14 cellular contexts compared by ENCODE assay signal in genomic region chr17:41970901-41971331, GRCh38. TPM values are rescaled to one million over a fixed set of nuclear protein-coding genes. Genes with fewer than 3 reads are reported as not detected.
DNase-seq lines count a peak whose midpoint lies in the region; ATAC-seq, FAIRE-seq and TF ChIP-seq lines count a peak whose summit lies in the region.
"Had no signal": no experiment of that assay in that cellular context is flagged by ENCODE, and none has a peak within 500 bp of the region (broad histone marks: within the 10 kb centered on the region; RNA-seq: fewer than 3 reads in every experiment).

No MANE protein-coding gene starts in this region.

- H3K9me3 Mint-ChIP-seq in immature natural killer cell: peaks cover 0 to 2% (median 0%) of the 10 kb centered on the region in 6 donors

- no peak overlapping the region for H3K27ac ChIP-seq in HepG2 (ENCODE audit: extremely low read length, insufficient read depth, low read length)
- H3K27ac ChIP-seq in right lobe of liver: no peak overlapping the region
- no peak overlapping the region for H3K27ac ChIP-seq in hepatocyte
- H3K27ac ChIP-seq: ascending aorta, tibial artery had no signal

- TF ChIP-seq POLR2A in HepG2 (IDR thresholded peaks at IDR 0.05; ENCODE audit: insufficient read depth in 1 of 2, low read depth in 2 of 2, low read length in 2 of 2) (peak; percentile 43 to 49; a peak in 3 of 4 replicates), right lobe of liver (IDR thresholded peaks at IDR 0.05) (no peak)

- H3K9ac ChIP-seq in HepG2 (ENCODE audit: insufficient read depth, low read depth, low read length): no peak overlapping the region

- H3K27ac Mint-ChIP-seq in immature natural killer cell: peak overlapping the region in 4 of 6 donors; percentile 2 to 63 (median 36)

- intact Hi-C loops in HepG2 (cut with micrococcal nuclease; ENCODE audit: unreplicated experiment) (no loop called here), right lobe of liver (cut with DNase I) (no loop called here)

- H3K4me3 Mint-ChIP-seq in immature natural killer cell: peak overlapping the region in 1 of 5 donors; percentile 9

- in situ Hi-C loops in HepG2 (cut with HindIII; ENCODE audit: extremely low pct_ligation_motif_present, low pct_unique_long_range_greater_than_20kb): no loop called here

- TF ChIP-seq EP300 in HepG2 (IDR thresholded peaks at IDR 0.05; ENCODE audit: low read depth in 2 of 2, low read length in 2 of 2) (no peak), HepG2 (CRISPR knock-in tag; IDR thresholded peaks at IDR 0.05; ENCODE audit: borderline replicate concordance) (no peak)

- H3K36me3 Mint-ChIP-seq in immature natural killer cell: peaks cover 0 to 10% (median 5%) of the 10 kb centered on the region in 3 donors

- CTCF ChIA-PET in HepG2 (lab: Yijun Ruan, JAX; ENCODE audit: low intra/inter-chr PET ratio, low total read pairs): no interaction called here

- FAIRE-seq in HepG2 (lab: Jason Lieb, UNC) (no peak), urothelium cell line (lab: Jason Lieb, UNC) (peak; percentile 71)

- peaks cover 35 to 67% of the 10 kb centered on the region in 2 experiments for H3K36me3 ChIP-seq in HepG2 (replicated peaks in 1 of 2; ENCODE audit: control insufficient read depth in 1 of 2, insufficient read depth in 2 of 2, low read length in 2 of 2)
- H3K36me3 ChIP-seq in right lobe of liver: peaks cover 0 to 36% (median 8%) of the 10 kb centered on the region in 4 donors
- H3K36me3 ChIP-seq in hepatocyte (replicated peaks; ENCODE audit: insufficient read depth, low read depth): no peaks in the 10 kb centered on the region

- H3K4me1 Mint-ChIP-seq in immature natural killer cell: peaks cover 43 to 55% of the 10 kb centered on the region in 2 donors

- H2AFZ ChIP-seq in HepG2 (ENCODE audit: low read length): no peak overlapping the region
- H2AFZ ChIP-seq in hepatocyte: no peak overlapping the region

- H4K20me1 ChIP-seq in HepG2 (ENCODE audit: insufficient read depth, low read length) (peaks cover 12% of the 10 kb centered on the region; the same call in 1 of the 2 replicates), hepatocyte (ENCODE audit: insufficient read depth, poor library complexity, severe bottlenecking) (peaks cover 8% of the 10 kb centered on the region)

- POLR2A ChIA-PET in HepG2 (lab: Yijun Ruan, JAX): interaction anchor here (1.0 to 2.5 kb wide), 2 partner anchors 10 to 11 kb away, joined by 3 to 14 read pairs; no protein-coding TSS in a partner anchor

- no peak for TF ChIP-seq RAD21 in HepG2 (CRISPR knock-in tag; IDR thresholded peaks at IDR 0.05)

- peaks cover 47% of the 10 kb centered on the region for H3K4me1 ChIP-seq in HepG2 (ENCODE audit: insufficient read depth, low read length)
- peaks cover 0 to 31% (median 13%) of the 10 kb centered on the region in 4 donors for H3K4me1 ChIP-seq in right lobe of liver
- peaks cover 12% of the 10 kb centered on the region for H3K4me1 ChIP-seq in hepatocyte (ENCODE audit: insufficient read depth)

- no peaks in the 10 kb centered on the region for H3K9me2 ChIP-seq in hepatocyte (replicated peaks; ENCODE audit: insufficient read depth)

- WGBS in HepG2 (ENCODE audit: low lambda C conversion rate): 88% methylated on average over 4 of the region's 5 CpGs
- WGBS in right lobe of liver (ENCODE audit: insufficient coverage, low coverage, low lambda C conversion rate, missing lambda C conversion rate): 82% methylated on average over 2 of the region's 5 CpGs
- 90% methylated on average over 5 of the region's 5 CpGs for WGBS in hepatocyte (ENCODE audit: low lambda C conversion rate, missing lambda C conversion rate)

- peaks cover 3 to 18% (median 6%) of the 10 kb centered on the region in 3 donors for H3K27me3 Mint-ChIP-seq in immature natural killer cell (ENCODE audit: low read depth in 3 of 3)

- peak overlapping the region; percentile 33 for H3K4me2 ChIP-seq in HepG2 (ENCODE audit: low read depth, low read length)
- H3K4me2 ChIP-seq in hepatocyte: no peak overlapping the region

- H3K9me3 ChIP-seq in HepG2 (ENCODE audit: low read length): no peaks in the 10 kb centered on the region
- H3K9me3 ChIP-seq in right lobe of liver: no peaks in the 10 kb centered on the region
- no peaks in the 10 kb centered on the region for H3K9me3 ChIP-seq in hepatocyte (ENCODE audit: low read depth)
- H3K9me3 ChIP-seq: ascending aorta, Peyer's patch, tibial artery had no signal

- no peak overlapping the region for H3K4me3 ChIP-seq in HepG2 (replicated peaks in 1 of 3; ENCODE audit: insufficient read depth in 1 of 3, low read depth in 2 of 3, low read length in 3 of 3)
- H3K4me3 ChIP-seq in right lobe of liver: no peak overlapping the region
- H3K4me3 ChIP-seq in hepatocyte: no peak overlapping the region
- H3K4me3 ChIP-seq: ascending aorta, Peyer's patch, tibial artery had no signal

- DNase-seq in HepG2 (ENCODE audit: low spot score) (no peak), right lobe of liver (no peak), immature natural killer cell (no peak), urothelium cell line (ENCODE audit: low spot score) (no peak), hepatocyte (ENCODE audit: low spot score) (no peak)
- DNase-seq: hypothalamus, NCI-H1092, NCI-H345, Peyer's patch, retina, T-helper 2 cell had no signal

- BruUV-seq in HepG2 (replicated peaks; lab: Mats Ljungman, UMichigan): no TSS peak

- H3K79me2 ChIP-seq in HepG2 (ENCODE audit: insufficient read depth, low read length): peaks cover 40% of the 10 kb centered on the region
- peaks cover 52% of the 10 kb centered on the region for H3K79me2 ChIP-seq in hepatocyte

- H3K27me3 ChIP-seq in HepG2 (ENCODE audit: control insufficient read depth in 1 of 2, insufficient read depth in 2 of 2, low read length in 2 of 2): no peaks in the 10 kb centered on the region; a peak in 1 of 5 replicates
- H3K27me3 ChIP-seq in right lobe of liver: no peaks in the 10 kb centered on the region
- H3K27me3 ChIP-seq in hepatocyte: no peaks in the 10 kb centered on the region
- H3K27me3 ChIP-seq: ascending aorta, Peyer's patch, tibial artery had no signal

- TF ChIP-seq CTCF in HepG2 (CRISPR knock-in tag; IDR thresholded peaks at IDR 0.05) (no peak), right lobe of liver (IDR thresholded peaks at IDR 0.05) (no peak), hepatocyte (IDR thresholded peaks at IDR 0.05; ENCODE audit: poor library complexity) (no peak)

- ATAC-seq in HepG2 (no peak), right lobe of liver (no peak), GM19467 (IDR thresholded peaks at IDR 0.05; ENCODE audit: unreplicated experiment) (no peak)

RNA-seq across cellular contexts. Expression of gene CNP, which starts 4.3 kb away (rescaled TPM):
- total RNA-seq in HepG2 (2016; rRNA removed; fragmentation: Illumina TruSeq; extraction: Trizol) (161 and 170 TPM in 2 replicates), right lobe of liver (10 to 100 TPM; 30.1 to 42.7 (median 33.0) TPM), hepatocyte (59.8 and 61.4 TPM in 2 replicates)
- total RNA-seq in HepG2 (2016; cell fraction: cytosol; rRNA removed; fragmentation: Illumina TruSeq; extraction: Trizol; ENCODE audit: low read depth): 13.1 and 14.4 TPM in 2 replicates
- 142 and 170 TPM in 2 replicates for total RNA-seq in HepG2 (2016; cell fraction: insoluble cytoplasmic fraction; rRNA removed; fragmentation: Illumina TruSeq; extraction: Trizol)
- total RNA-seq in HepG2 (2016; cell fraction: membrane; rRNA removed; fragmentation: Illumina TruSeq; extraction: Trizol): 61.3 and 66.7 TPM in 2 replicates
- 95.4 and 98.2 TPM in 2 replicates for total RNA-seq in HepG2 (2016; cell fraction: nucleus; rRNA removed; fragmentation: Illumina TruSeq; extraction: Trizol)
- polyA plus RNA-seq in HepG2 (2011; rRNA removed) (97.2 and 105 TPM in 2 replicates), immature natural killer cell (10 to 100 TPM; 22.8 to 56.3 (median 44.1) TPM), hepatocyte (77.7 and 97.0 TPM in 2 replicates)
- 67.5 and 85.5 TPM in 2 replicates for polyA plus RNA-seq in HepG2 (2011; cell fraction: cytosol; rRNA removed)
- polyA plus RNA-seq in HepG2 (2011; cell fraction: nucleus; rRNA removed): 104 and 124 TPM in 2 replicates
- 42.6 and 44.3 TPM in 2 replicates for polyA plus RNA-seq in HepG2 (2012)
- 18.7 and 20.0 TPM in 2 replicates for polyA plus RNA-seq in HepG2 (2016; cell fraction: cytosol; fragmentation: Illumina TruSeq; extraction: Trizol; ENCODE audit: low read depth)
- 172 and 192 TPM in 2 replicates for polyA plus RNA-seq in HepG2 (2016; cell fraction: insoluble cytoplasmic fraction; fragmentation: Illumina TruSeq; extraction: Trizol; ENCODE audit: low read depth)
- 49.0 TPM in 2 replicates for polyA plus RNA-seq in HepG2 (2016; cell fraction: membrane; fragmentation: Illumina TruSeq; extraction: Trizol; ENCODE audit: low read depth)
- polyA plus RNA-seq in HepG2 (2016; cell fraction: nucleus; fragmentation: Illumina TruSeq; extraction: Trizol; ENCODE audit: insufficient read depth, low read depth): 178 and 180 TPM in 2 replicates
- polyA minus RNA-seq in HepG2 (2011; rRNA and poly(A)+ RNA removed; ENCODE audit: low replicate concordance): 256 and 859 TPM in 2 replicates
- polyA minus RNA-seq in HepG2 (2011; cell fraction: cytosol; rRNA and poly(A)+ RNA removed): 126 and 130 TPM in 2 replicates
- polyA minus RNA-seq in HepG2 (2011; cell fraction: nucleus; rRNA and poly(A)+ RNA removed): 93.4 and 142 TPM in 2 replicates

RNA-seq across cellular contexts. Expression of gene ODAD4, which starts 40.5 kb away (rescaled TPM):
- total RNA-seq in HepG2 (2016; rRNA removed; fragmentation: Illumina TruSeq; extraction: Trizol) (0.53 and 0.60 TPM in 2 replicates), right lobe of liver (under 1 TPM in 3 of 6 experiments, not detected in 3; 0.12 to 0.13 (median 0.12) TPM), hepatocyte (0.52 and 0.53 TPM in 2 replicates)
- 0.18 TPM in 1 of 2 replicates, not detected in the other for total RNA-seq in HepG2 (2016; cell fraction: cytosol; rRNA removed; fragmentation: Illumina TruSeq; extraction: Trizol; ENCODE audit: low read depth)
- total RNA-seq in HepG2 (2016; cell fraction: insoluble cytoplasmic fraction; rRNA removed; fragmentation: Illumina TruSeq; extraction: Trizol): 0.41 and 0.92 TPM in 2 replicates
- total RNA-seq in HepG2 (2016; cell fraction: membrane; rRNA removed; fragmentation: Illumina TruSeq; extraction: Trizol): 0.09 and 0.28 TPM in 2 replicates
- total RNA-seq in HepG2 (2016; cell fraction: nucleus; rRNA removed; fragmentation: Illumina TruSeq; extraction: Trizol): 0.37 and 1.4 TPM in 2 replicates
- polyA plus RNA-seq in HepG2 (2011; rRNA removed) (0.48 and 0.73 TPM in 2 replicates), immature natural killer cell (under 1 TPM in 2 of 3 donors, not detected in 1; 0.15 to 0.38 TPM), hepatocyte (0.75 and 0.76 TPM in 2 replicates)
- polyA plus RNA-seq in HepG2 (2011; cell fraction: cytosol; rRNA removed): 0.15 and 0.35 TPM in 2 replicates
- 0.88 and 1.5 TPM in 2 replicates for polyA plus RNA-seq in HepG2 (2011; cell fraction: nucleus; rRNA removed)
- 0.57 and 0.59 TPM in 2 replicates for polyA plus RNA-seq in HepG2 (2012)
- polyA plus RNA-seq in HepG2 (2016; cell fraction: cytosol; fragmentation: Illumina TruSeq; extraction: Trizol; ENCODE audit: low read depth): 0.10 TPM in 1 of 2 replicates, not detected in the other
- 0.72 and 1.5 TPM in 2 replicates for polyA plus RNA-seq in HepG2 (2016; cell fraction: insoluble cytoplasmic fraction; fragmentation: Illumina TruSeq; extraction: Trizol; ENCODE audit: low read depth)
- 0.08 TPM in 1 of 2 replicates, not detected in the other for polyA plus RNA-seq in HepG2 (2016; cell fraction: membrane; fragmentation: Illumina TruSeq; extraction: Trizol; ENCODE audit: low read depth)
- polyA plus RNA-seq in HepG2 (2016; cell fraction: nucleus; fragmentation: Illumina TruSeq; extraction: Trizol; ENCODE audit: insufficient read depth, low read depth): 0.74 and 1.3 TPM in 2 replicates
- 0.48 TPM in 1 of 2 replicates, not detected in the other for polyA minus RNA-seq in HepG2 (2011; rRNA and poly(A)+ RNA removed; ENCODE audit: low replicate concordance)
- not detected in 2 replicates for polyA minus RNA-seq in HepG2 (2011; cell fraction: cytosol; rRNA and poly(A)+ RNA removed)
- 1.3 and 4.0 TPM in 2 replicates for polyA minus RNA-seq in HepG2 (2011; cell fraction: nucleus; rRNA and poly(A)+ RNA removed)
- total RNA-seq: ascending aorta had no signal

RNA-seq across cellular contexts. Expression of gene DNAJC7, which starts 46.3 kb away (rescaled TPM):
- total RNA-seq in HepG2 (2016; rRNA removed; fragmentation: Illumina TruSeq; extraction: Trizol) (132 and 179 TPM in 2 replicates), right lobe of liver (10 to 100 TPM; 32.7 to 40.3 (median 35.2) TPM), hepatocyte (73.6 and 86.3 TPM in 2 replicates)
- 46.7 and 51.0 TPM in 2 replicates for total RNA-seq in HepG2 (2016; cell fraction: cytosol; rRNA removed; fragmentation: Illumina TruSeq; extraction: Trizol; ENCODE audit: low read depth)
- 140 and 190 TPM in 2 replicates for total RNA-seq in HepG2 (2016; cell fraction: insoluble cytoplasmic fraction; rRNA removed; fragmentation: Illumina TruSeq; extraction: Trizol)
- 65.8 and 75.9 TPM in 2 replicates for total RNA-seq in HepG2 (2016; cell fraction: membrane; rRNA removed; fragmentation: Illumina TruSeq; extraction: Trizol)
- total RNA-seq in HepG2 (2016; cell fraction: nucleus; rRNA removed; fragmentation: Illumina TruSeq; extraction: Trizol): 79.3 and 85.4 TPM in 2 replicates
- polyA plus RNA-seq in HepG2 (2011; rRNA removed) (47.7 and 54.7 TPM in 2 replicates), immature natural killer cell (10 to 100 TPM; 54.1 to 94.0 (median 55.8) TPM), hepatocyte (50.1 and 61.7 TPM in 2 replicates)
- 23.0 and 30.1 TPM in 2 replicates for polyA plus RNA-seq in HepG2 (2011; cell fraction: cytosol; rRNA removed)
- polyA plus RNA-seq in HepG2 (2011; cell fraction: nucleus; rRNA removed): 24.7 and 29.9 TPM in 2 replicates
- 75.2 and 76.1 TPM in 2 replicates for polyA plus RNA-seq in HepG2 (2012)
- polyA plus RNA-seq in HepG2 (2016; cell fraction: cytosol; fragmentation: Illumina TruSeq; extraction: Trizol; ENCODE audit: low read depth): 45.0 and 48.2 TPM in 2 replicates
- polyA plus RNA-seq in HepG2 (2016; cell fraction: insoluble cytoplasmic fraction; fragmentation: Illumina TruSeq; extraction: Trizol; ENCODE audit: low read depth): 221 and 228 TPM in 2 replicates
- polyA plus RNA-seq in HepG2 (2016; cell fraction: membrane; fragmentation: Illumina TruSeq; extraction: Trizol; ENCODE audit: low read depth): 64.6 and 70.7 TPM in 2 replicates
- polyA plus RNA-seq in HepG2 (2016; cell fraction: nucleus; fragmentation: Illumina TruSeq; extraction: Trizol; ENCODE audit: insufficient read depth, low read depth): 97.9 and 98.9 TPM in 2 replicates
- polyA minus RNA-seq in HepG2 (2011; rRNA and poly(A)+ RNA removed; ENCODE audit: low replicate concordance): 61.1 and 62.3 TPM in 2 replicates
- polyA minus RNA-seq in HepG2 (2011; cell fraction: cytosol; rRNA and poly(A)+ RNA removed): 44.7 and 52.7 TPM in 2 replicates
- 116 and 129 TPM in 2 replicates for polyA minus RNA-seq in HepG2 (2011; cell fraction: nucleus; rRNA and poly(A)+ RNA removed)

RNA-seq across cellular contexts. Expression of gene NKIRAS2, which starts 49.0 kb away (rescaled TPM):
- total RNA-seq in HepG2 (2016; rRNA removed; fragmentation: Illumina TruSeq; extraction: Trizol): 26.8 and 27.9 TPM in 2 replicates
- total RNA-seq in HepG2 (2016; cell fraction: cytosol; rRNA removed; fragmentation: Illumina TruSeq; extraction: Trizol; ENCODE audit: low read depth): 17.3 and 18.4 TPM in 2 replicates
- 21.1 and 25.4 TPM in 2 replicates for total RNA-seq in HepG2 (2016; cell fraction: insoluble cytoplasmic fraction; rRNA removed; fragmentation: Illumina TruSeq; extraction: Trizol)
- total RNA-seq in HepG2 (2016; cell fraction: membrane; rRNA removed; fragmentation: Illumina TruSeq; extraction: Trizol): 36.4 and 39.9 TPM in 2 replicates
- 13.2 and 14.4 TPM in 2 replicates for total RNA-seq in HepG2 (2016; cell fraction: nucleus; rRNA removed; fragmentation: Illumina TruSeq; extraction: Trizol)
- polyA plus RNA-seq in HepG2 (2011; rRNA removed): 42.0 and 48.5 TPM in 2 replicates
- polyA plus RNA-seq in HepG2 (2011; cell fraction: cytosol; rRNA removed): 38.1 and 38.8 TPM in 2 replicates
- 36.5 and 41.2 TPM in 2 replicates for polyA plus RNA-seq in HepG2 (2011; cell fraction: nucleus; rRNA removed)
- 23.6 and 24.0 TPM in 2 replicates for polyA plus RNA-seq in HepG2 (2012)
- 15.6 and 18.2 TPM in 2 replicates for polyA plus RNA-seq in HepG2 (2016; cell fraction: cytosol; fragmentation: Illumina TruSeq; extraction: Trizol; ENCODE audit: low read depth)
- 26.9 and 33.5 TPM in 2 replicates for polyA plus RNA-seq in HepG2 (2016; cell fraction: insoluble cytoplasmic fraction; fragmentation: Illumina TruSeq; extraction: Trizol; ENCODE audit: low read depth)
- 35.0 and 37.3 TPM in 2 replicates for polyA plus RNA-seq in HepG2 (2016; cell fraction: membrane; fragmentation: Illumina TruSeq; extraction: Trizol; ENCODE audit: low read depth)
- polyA plus RNA-seq in HepG2 (2016; cell fraction: nucleus; fragmentation: Illumina TruSeq; extraction: Trizol; ENCODE audit: insufficient read depth, low read depth): 29.9 and 31.9 TPM in 2 replicates
- polyA minus RNA-seq in HepG2 (2011; rRNA and poly(A)+ RNA removed; ENCODE audit: low replicate concordance): 47.3 TPM in 2 replicates
- 15.6 and 18.5 TPM in 2 replicates for polyA minus RNA-seq in HepG2 (2011; cell fraction: cytosol; rRNA and poly(A)+ RNA removed)
- 15.3 and 17.8 TPM in 2 replicates for polyA minus RNA-seq in HepG2 (2011; cell fraction: nucleus; rRNA and poly(A)+ RNA removed)
- total RNA-seq in right lobe of liver: 10 to 100 TPM; 11.1 to 27.0 (median 12.3) TPM
- 10 to 100 TPM; 21.5 to 33.6 (median 32.6) TPM for polyA plus RNA-seq in immature natural killer cell
- total RNA-seq in hepatocyte: 37.5 and 40.8 TPM in 2 replicates
- 55.0 and 57.2 TPM in 2 replicates for polyA plus RNA-seq in hepatocyte

RNA-seq across cellular contexts. Expression of gene ACLY, which starts 52.2 kb away (rescaled TPM):
- total RNA-seq in HepG2 (2016; rRNA removed; fragmentation: Illumina TruSeq; extraction: Trizol): 218 and 277 TPM in 2 replicates
- total RNA-seq in HepG2 (2016; cell fraction: cytosol; rRNA removed; fragmentation: Illumina TruSeq; extraction: Trizol; ENCODE audit: low read depth): 24.5 and 29.0 TPM in 2 replicates
- 218 and 232 TPM in 2 replicates for total RNA-seq in HepG2 (2016; cell fraction: insoluble cytoplasmic fraction; rRNA removed; fragmentation: Illumina TruSeq; extraction: Trizol)
- 75.9 and 85.9 TPM in 2 replicates for total RNA-seq in HepG2 (2016; cell fraction: membrane; rRNA removed; fragmentation: Illumina TruSeq; extraction: Trizol)
- 147 and 157 TPM in 2 replicates for total RNA-seq in HepG2 (2016; cell fraction: nucleus; rRNA removed; fragmentation: Illumina TruSeq; extraction: Trizol)
- 111 and 143 TPM in 2 replicates for polyA plus RNA-seq in HepG2 (2011; rRNA removed)
- polyA plus RNA-seq in HepG2 (2011; cell fraction: cytosol; rRNA removed): 98.4 and 118 TPM in 2 replicates
- polyA plus RNA-seq in HepG2 (2011; cell fraction: nucleus; rRNA removed): 94.3 and 115 TPM in 2 replicates
- 93.3 and 115 TPM in 2 replicates for polyA plus RNA-seq in HepG2 (2012)
- polyA plus RNA-seq in HepG2 (2016; cell fraction: cytosol; fragmentation: Illumina TruSeq; extraction: Trizol; ENCODE audit: low read depth): 12.6 and 14.2 TPM in 2 replicates
- 183 and 215 TPM in 2 replicates for polyA plus RNA-seq in HepG2 (2016; cell fraction: insoluble cytoplasmic fraction; fragmentation: Illumina TruSeq; extraction: Trizol; ENCODE audit: low read depth)
- 30.1 and 37.0 TPM in 2 replicates for polyA plus RNA-seq in HepG2 (2016; cell fraction: membrane; fragmentation: Illumina TruSeq; extraction: Trizol; ENCODE audit: low read depth)
- 178 and 193 TPM in 2 replicates for polyA plus RNA-seq in HepG2 (2016; cell fraction: nucleus; fragmentation: Illumina TruSeq; extraction: Trizol; ENCODE audit: insufficient read depth, low read depth)
- polyA minus RNA-seq in HepG2 (2011; rRNA and poly(A)+ RNA removed; ENCODE audit: low replicate concordance): 364 TPM in 2 replicates
- polyA minus RNA-seq in HepG2 (2011; cell fraction: cytosol; rRNA and poly(A)+ RNA removed): 190 and 249 TPM in 2 replicates
- polyA minus RNA-seq in HepG2 (2011; cell fraction: nucleus; rRNA and poly(A)+ RNA removed): 60.3 and 96.6 TPM in 2 replicates
- total RNA-seq in right lobe of liver: 10 to 100 TPM; 16.6 to 95.9 (median 33.6) TPM
- polyA plus RNA-seq in immature natural killer cell: 10 to 100 TPM; 46.9 to 99.2 (median 49.3) TPM
- total RNA-seq in hepatocyte: 157 and 167 TPM in 2 replicates
- 82.1 and 101 TPM in 2 replicates for polyA plus RNA-seq in hepatocyte
